Comparison of ENCODE assay signal across 28 cellular contexts in genomic region chr2:6358542-6358941, GRCh38.
"Had no signal": no experiment of that assay in that cellular context is flagged by ENCODE, and none has a peak within 500 bp of the region (broad histone marks: within the 10 kb centered on the region; RNA-seq: fewer than 3 reads in every experiment).

No MANE protein-coding gene starts in this region.

- H3K36me3 ChIP-seq: neutrophil, pancreas, right atrium auricular region, spleen, thoracic aorta, tibial nerve, upper lobe of right lung, uterus had no signal

- DNase-seq: cerebellar nuclear complex; cortex of kidney; effector memory CD8-positive, alpha-beta T cell; erythroblast; hypothalamus; immature natural killer cell; islet precursor cell; kidney glomerular epithelial cell; naive thymus-derived CD4-positive, alpha-beta T cell; pancreas; spleen; stimulated activated CD4-positive, alpha-beta T cell treated with anti-CD3 and anti-CD28 coated beads, Interleukin-4, amount 100 ng/mL, for 4 hours; stimulated activated naive CD8-positive, alpha-beta T cell treated with anti-CD3 and anti-CD28 coated beads, Interleukin-15, Interleukin-2, amounts not matched to agents 100 U/mL and 50 U/mL, for 24 hours; substantia nigra; upper lobe of right lung; uterus had no signal

- H3K27ac ChIP-seq: neutrophil, pancreas, right atrium auricular region, spleen, thoracic aorta, tibial nerve, upper lobe of right lung, uterus had no signal

- H3K27ac Mint-ChIP-seq: effector memory CD8-positive, alpha-beta T cell; immature natural killer cell; memory B cell; mesothelial cell of epicardium; naive thymus-derived CD4-positive, alpha-beta T cell; nephron; progenitor cell of endocrine pancreas; stimulated activated memory B cell treated with anti-CD40 and anti-IgM and Interleukin-4, amounts not matched to agents 10 μg/mL and 1 μg/mL and 100 μg/mL, for 72 hours had no signal

- H3K9me3 ChIP-seq: neutrophil, pancreas, right atrium auricular region, spleen, thoracic aorta, tibial nerve, upper lobe of right lung, uterus had no signal

- H3K4me1 ChIP-seq: pancreas, right atrium auricular region, spleen, tibial nerve, upper lobe of right lung, uterus had no signal

- H3K4me1 Mint-ChIP-seq: immature natural killer cell; mesothelial cell of epicardium; naive thymus-derived CD4-positive, alpha-beta T cell had no signal

- H3K4me3 Mint-ChIP-seq: effector memory CD8-positive, alpha-beta T cell; immature natural killer cell; memory B cell; mesothelial cell of epicardium; naive thymus-derived CD4-positive, alpha-beta T cell; nephron; stimulated activated memory B cell treated with anti-CD40 and anti-IgM and Interleukin-4, amounts not matched to agents 10 μg/mL and 1 μg/mL and 100 μg/mL, for 72 hours had no signal

- H3K36me3 Mint-ChIP-seq: immature natural killer cell; mesothelial cell of epicardium; naive thymus-derived CD4-positive, alpha-beta T cell; stimulated activated memory B cell treated with anti-CD40 and anti-IgM and Interleukin-4, amounts not matched to agents 10 μg/mL and 1 μg/mL and 100 μg/mL, for 72 hours had no signal

- ATAC-seq: effector memory CD8-positive, alpha-beta T cell; left lobe of liver; naive thymus-derived CD4-positive, alpha-beta T cell; pancreas; sciatic nerve; stimulated activated memory B cell treated with anti-CD40 and anti-IgM and Interleukin-4, amounts not matched to agents 10 μg/mL and 1 μg/mL and 100 μg/mL, for 72 hours; stimulated activated naive CD8-positive, alpha-beta T cell treated with anti-CD3 and anti-CD28 coated beads, Interleukin-15, Interleukin-2, amounts not matched to agents 100 U/mL and 50 U/mL, for 24 hours; upper lobe of right lung had no signal

- H3K27me3 ChIP-seq: neutrophil, pancreas, right atrium auricular region, spleen, tibial nerve, upper lobe of right lung, uterus had no signal

- H3K9me3 Mint-ChIP-seq: nephron had no signal

- H3K4me3 ChIP-seq: lung, pancreas, right atrium auricular region, spleen, thoracic aorta, tibial nerve, upper lobe of right lung, uterus had no signal

- H3K27me3 Mint-ChIP-seq: effector memory CD8-positive, alpha-beta T cell; memory B cell; naive thymus-derived CD4-positive, alpha-beta T cell; progenitor cell of endocrine pancreas; stimulated activated memory B cell treated with anti-CD40 and anti-IgM and Interleukin-4, amounts not matched to agents 10 μg/mL and 1 μg/mL and 100 μg/mL, for 72 hours had no signal
